26 cellular contexts compared by ENCODE assay signal in the genomic region with DNA sequence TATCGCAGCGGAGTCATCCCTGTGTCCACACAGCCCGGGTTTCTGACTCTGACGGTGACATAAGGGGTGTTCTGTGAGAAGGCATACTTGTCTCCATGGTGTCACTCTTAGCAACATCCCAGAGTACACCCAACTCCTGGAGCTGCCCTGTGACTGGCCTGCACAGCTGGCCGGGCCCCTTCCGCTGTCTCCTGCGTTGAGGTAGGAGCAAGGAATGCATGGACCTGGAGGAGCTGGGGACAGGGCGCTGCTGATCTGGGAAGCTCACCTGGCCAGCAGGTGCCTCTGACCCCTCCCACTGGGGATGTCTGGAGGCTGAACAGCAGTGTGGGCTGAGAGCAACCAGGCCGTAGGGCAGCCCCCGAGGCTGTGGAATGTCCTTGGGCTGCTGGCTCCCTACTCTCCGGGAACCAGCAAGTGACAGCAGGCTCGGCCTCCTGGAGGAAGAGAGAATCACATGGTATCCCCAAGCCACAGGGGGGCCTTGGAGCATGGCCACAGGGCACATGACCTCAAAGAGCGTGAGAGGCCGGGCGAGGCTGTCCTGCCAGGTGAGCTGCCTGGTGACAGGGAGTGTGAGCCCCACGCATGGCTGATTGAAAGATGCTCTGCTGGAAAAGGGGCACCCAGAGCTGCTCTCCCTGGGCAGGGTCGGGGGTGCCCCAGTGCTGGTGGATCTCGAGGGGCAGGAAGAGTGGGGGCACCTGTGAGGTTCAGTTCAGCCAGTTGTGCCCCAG.
A peak's percentile ranks its signal among the peaks of the same experiment; 100 is the strongest.
DNase-seq lines count a peak whose midpoint lies in the region; ATAC-seq and TF ChIP-seq lines count a peak whose summit lies in the region.
"Had no signal": no experiment of that assay in that cellular context is flagged by ENCODE, and none has a peak within 500 bp of the region (broad histone marks: within the 10 kb centered on the region; RNA-seq: fewer than 3 reads in every experiment).

No MANE protein-coding gene starts in this region.

- no peak overlapping the region for H2AK5ac ChIP-seq in IMR-90 (ENCODE audit: low read depth, low read length)

- TF ChIP-seq POLR2A in IMR-90 (IDR thresholded peaks at IDR 0.05; ENCODE audit: low read depth, low read length) (no peak), lower leg skin (IDR thresholded peaks at IDR 0.05) (no peak)

- H3K36me3 ChIP-seq in IMR-90 (ENCODE audit: control insufficient read depth, insufficient read depth, low read length) = no peaks in the 10 kb centered on the region
- H3K36me3 ChIP-seq in GM23248 (ENCODE audit: low read depth) = no peaks in the 10 kb centered on the region
- H3K36me3 ChIP-seq in mammary epithelial cell (ENCODE audit: insufficient read depth, low read length) = no peaks in the 10 kb centered on the region
- H3K36me3 ChIP-seq: BLaER1, HAP-1 had no signal

- DNase-seq in GM03348 (ENCODE audit: low spot score) = peak; percentile 7
- no peak for DNase-seq in IMR-90
- DNase-seq in lower leg skin (ENCODE audit: low spot score in 2 of 2) = peak; percentile 6 to 72
- peak; percentile 84 for DNase-seq in osteocyte (ENCODE audit: extremely low spot score, unreplicated experiment)
- DNase-seq in GM23248 = no peak
- no peak for DNase-seq in activated CD4-positive, alpha-beta memory T cell treated with anti-CD3 and anti-CD28 coated beads, Interleukin-2, amount 10 ng/mL, durations not matched to agents 7 days and 5 days
- no peak for DNase-seq in mammary epithelial cell
- DNase-seq: CD4-positive, CD25-positive, alpha-beta regulatory T cell; DMS153; DND-41; HFFc6; MM.1S; NCI-H1694 treated with DMSO at 0.1 percent for 48 hours; NCI-H2081; NCI-H2171; NCI-H226; NCI-H510A; NCI-H69; SIG-M5 had no signal

- H3K14ac ChIP-seq in IMR-90 (replicated peaks; ENCODE audit: low read depth, low read length) = no peak overlapping the region

- H3K9me3 ChIP-seq in IMR-90 (ENCODE audit: control insufficient read depth, insufficient read depth, low read length) (no peaks in the 10 kb centered on the region), GM23248 (ENCODE audit: low read depth) (no peaks in the 10 kb centered on the region), mammary epithelial cell (replicated peaks; ENCODE audit: insufficient read depth, low read length) (no peaks in the 10 kb centered on the region)
- H3K9me3 ChIP-seq: HAP-1 had no signal

- no peak overlapping the region for H3K27ac Mint-ChIP-seq in osteocyte (ENCODE audit: unreplicated experiment)
- no peak overlapping the region for H3K27ac Mint-ChIP-seq in activated CD4-positive, alpha-beta memory T cell treated with anti-CD3 and anti-CD28 coated beads, Interleukin-2, amount 10 ng/mL, durations not matched to agents 7 days and 5 days
- H3K27ac Mint-ChIP-seq: CD4-positive, CD25-positive, alpha-beta regulatory T cell; HFFc6; IgD-negative memory B cell had no signal

- in situ Hi-C loops in IMR-90 (cut with MboI; ENCODE audit: low sequenced_read_pairs) (no loop called here), GM23248 (cut with MboI) (no loop called here), mammary epithelial cell (cut with MboI; ENCODE audit: low sequenced_read_pairs in 2 of 2) (no loop called here)

- H2BK120ac ChIP-seq in IMR-90 (ENCODE audit: low read depth, low read length) = no peak overlapping the region

- H3K4me2 ChIP-seq in IMR-90 (ENCODE audit: low read depth, low read length) (no peak overlapping the region), GM23248 (ENCODE audit: unreplicated experiment) (no peak overlapping the region), mammary epithelial cell (ENCODE audit: insufficient read depth, low read depth, low read length) (no peak overlapping the region)
- H3K4me2 ChIP-seq: BLaER1, KMS-11 had no signal

- H3K4ac ChIP-seq in IMR-90 (ENCODE audit: low read depth, low read length) = no peak overlapping the region

- BruUV-seq in IMR-90 (replicated peaks; lab: Mats Ljungman, UMichigan) = no TSS peak
- BruUV-seq in mammary epithelial cell (replicated peaks; lab: Mats Ljungman, UMichigan) = no TSS peak

- CTCF ChIA-PET in IMR-90 (lab: Yijun Ruan, JAX) (no interaction called here), mammary epithelial cell (lab: Charles Lee; ENCODE audit: low non-redundant PET) (no interaction called here)
- CTCF ChIA-PET in activated CD4-positive, alpha-beta memory T cell treated with anti-CD3 and anti-CD28 coated beads, Interleukin-2, amount 10 ng/mL, durations not matched to agents 7 days and 5 days (lab: Charles Lee) = no interaction called here

- H2BK5ac ChIP-seq in IMR-90 (ENCODE audit: low read depth, low read length, poor library complexity, severe bottlenecking) = no peak overlapping the region

- no peaks in the 10 kb centered on the region for H3K36me3 Mint-ChIP-seq in osteocyte (ENCODE audit: unreplicated experiment)
- H3K36me3 Mint-ChIP-seq in activated CD4-positive, alpha-beta memory T cell treated with anti-CD3 and anti-CD28 coated beads, Interleukin-2, amount 10 ng/mL, durations not matched to agents 7 days and 5 days (ENCODE audit: low read depth) = no peaks in the 10 kb centered on the region
- H3K36me3 Mint-ChIP-seq: CD4-positive, CD25-positive, alpha-beta regulatory T cell; IgD-negative memory B cell had no signal

- H2AFZ ChIP-seq in IMR-90 (replicated peaks; ENCODE audit: low read length, poor library complexity) = peak overlapping the region; percentile 21
- no peak overlapping the region for H2AFZ ChIP-seq in GM23248
- H2AFZ ChIP-seq in mammary epithelial cell (ENCODE audit: low read depth, low read length) = no peak overlapping the region

- POLR2A ChIA-PET in IMR-90 (lab: Charles Lee; ENCODE audit: unreplicated experiment) = no interaction called here
- POLR2A ChIA-PET in activated CD4-positive, alpha-beta memory T cell treated with anti-CD3 and anti-CD28 coated beads, Interleukin-2, amount 10 ng/mL, durations not matched to agents 7 days and 5 days (lab: Charles Lee) = no interaction called here

- no peak for ATAC-seq in IMR-90 (ENCODE audit: low read depth)
- ATAC-seq in HG02973 (IDR thresholded peaks at IDR 0.05; ENCODE audit: unreplicated experiment) = no peak

- dilution Hi-C loops in IMR-90 (cut with HindIII; ENCODE audit: low sequenced_read_pairs, unreplicated experiment) = no loop called here
- dilution Hi-C loops in mammary epithelial cell (cut with HindIII; ENCODE audit: low sequenced_read_pairs) = no loop called here

- 71% methylated on average over 9 of the region's 18 CpGs; no CpG with 5 or more reads in 1 of the 2 experiments for WGBS in IMR-90 (ENCODE audit: extremely low coverage in 2 of 2, insufficient read length in 1 of 2), 2 experiments
- WGBS in lower leg skin, 2 donors = 64 to 70% methylated on average over 18 of the region's 18 CpGs
- 55 to 56% methylated on average over 18 of the region's 18 CpGs for WGBS in GM23248 (ENCODE audit: low coverage in 1 of 2, low lambda C conversion rate in 2 of 2, missing lambda C conversion rate in 2 of 2), 2 experiments
- WGBS in mammary epithelial cell (ENCODE audit: low coverage, missing lambda C conversion rate) = 76% methylated on average over 14 of the region's 18 CpGs

- H3K4me3 Mint-ChIP-seq in osteocyte (ENCODE audit: unreplicated experiment) = no peak overlapping the region
- H3K4me3 Mint-ChIP-seq in activated CD4-positive, alpha-beta memory T cell treated with anti-CD3 and anti-CD28 coated beads, Interleukin-2, amount 10 ng/mL, durations not matched to agents 7 days and 5 days = no peak overlapping the region
- H3K4me3 Mint-ChIP-seq: CD4-positive, CD25-positive, alpha-beta regulatory T cell; HFFc6; IgD-negative memory B cell had no signal

- H3K9me1 ChIP-seq in IMR-90 (ENCODE audit: insufficient read depth, low read length) = no peaks in the 10 kb centered on the region

- H3K4me1 ChIP-seq in IMR-90 (ENCODE audit: control insufficient read depth, insufficient read depth, low read length) (no peaks in the 10 kb centered on the region), GM23248 (ENCODE audit: insufficient read depth) (no peaks in the 10 kb centered on the region), mammary epithelial cell (ENCODE audit: insufficient read depth, low read length) (no peaks in the 10 kb centered on the region)
- H3K4me1 ChIP-seq: HAP-1 had no signal

- H3K27me3 ChIP-seq in IMR-90 (ENCODE audit: control insufficient read depth, insufficient read depth, low read length) = no peaks in the 10 kb centered on the region; the same call in 1 of the 2 replicates
- H3K27me3 ChIP-seq in GM23248 (replicated peaks; ENCODE audit: insufficient read depth) = peaks cover 32% of the 10 kb centered on the region
- no peaks in the 10 kb centered on the region for H3K27me3 ChIP-seq in mammary epithelial cell (ENCODE audit: insufficient read depth, low read length)
- H3K27me3 ChIP-seq: BLaER1 had no signal

- H4K20me1 ChIP-seq in IMR-90 (ENCODE audit: insufficient read depth, low read length) (no peaks in the 10 kb centered on the region), GM23248 (ENCODE audit: insufficient read depth) (no peaks in the 10 kb centered on the region), mammary epithelial cell (ENCODE audit: insufficient read depth, low read length) (no peaks in the 10 kb centered on the region)
- H4K20me1 ChIP-seq: BLaER1 had no signal

- no peak overlapping the region for H4K5ac ChIP-seq in IMR-90 (ENCODE audit: low read depth, low read length)

- H4K91ac ChIP-seq in IMR-90 (ENCODE audit: insufficient read depth, low read depth, low read length) = no peak overlapping the region

- no peaks in the 10 kb centered on the region for H3K9me2 ChIP-seq in GM23248 (ENCODE audit: insufficient read depth)

- H3K79me2 ChIP-seq in GM23248 (ENCODE audit: insufficient read depth) = no peaks in the 10 kb centered on the region
- H3K79me2 ChIP-seq in mammary epithelial cell (ENCODE audit: insufficient read depth, low read length) = no peaks in the 10 kb centered on the region

- H3K9ac ChIP-seq in IMR-90 (ENCODE audit: low read depth, low read length) = no peak overlapping the region
- H3K9ac ChIP-seq in GM23248 = no peak overlapping the region
- no peak overlapping the region for H3K9ac ChIP-seq in mammary epithelial cell (ENCODE audit: insufficient read depth, low read length)
- H3K9ac ChIP-seq: BLaER1, KMS-11 had no signal

- no peak overlapping the region for H4K8ac ChIP-seq in IMR-90 (ENCODE audit: low read depth in 2 of 2, low read length in 2 of 2)

- no peak overlapping the region for H2BK15ac ChIP-seq in IMR-90 (ENCODE audit: low read depth, low read length)

- H2BK20ac ChIP-seq in IMR-90 (ENCODE audit: low read depth, low read length) = no peak overlapping the region

- no peak for TF ChIP-seq RAD21 in IMR-90 (IDR thresholded peaks at IDR 0.05; ENCODE audit: low read length)

- H3K27me3 Mint-ChIP-seq in osteocyte (ENCODE audit: unreplicated experiment) = peaks cover 12% of the 10 kb centered on the region
- H3K27me3 Mint-ChIP-seq in activated CD4-positive, alpha-beta memory T cell treated with anti-CD3 and anti-CD28 coated beads, Interleukin-2, amount 10 ng/mL, durations not matched to agents 7 days and 5 days = peaks cover 12% of the 10 kb centered on the region

- H3K9me3 Mint-ChIP-seq in osteocyte (ENCODE audit: unreplicated experiment) = peaks cover 14% of the 10 kb centered on the region
- peaks cover 5% of the 10 kb centered on the region for H3K9me3 Mint-ChIP-seq in activated CD4-positive, alpha-beta memory T cell treated with anti-CD3 and anti-CD28 coated beads, Interleukin-2, amount 10 ng/mL, durations not matched to agents 7 days and 5 days
- H3K9me3 Mint-ChIP-seq: HFFc6 had no signal

- H3K79me1 ChIP-seq in IMR-90 (ENCODE audit: low read depth in 1 of 2, low read length in 2 of 2) = no peaks in the 10 kb centered on the region

- H3K23ac ChIP-seq in IMR-90 (ENCODE audit: low read depth, low read length) = no peak overlapping the region

- no peak overlapping the region for H3K56ac ChIP-seq in IMR-90 (ENCODE audit: extremely low read depth, insufficient read depth, low read length)

- H3K4me3 ChIP-seq in IMR-90 (ENCODE audit: insufficient read depth, low read depth, low read length) (no peak overlapping the region), lower leg skin (ENCODE audit: low read depth, poor library complexity, severe bottlenecking) (no peak overlapping the region), GM23248 (no peak overlapping the region), mammary epithelial cell (replicated peaks in 1 of 3; ENCODE audit: insufficient read depth in 1 of 3, low read depth in 2 of 3, low read length in 3 of 3) (no peak overlapping the region)
- H3K4me3 ChIP-seq: BLaER1, HAP-1, SK-N-MC had no signal

- TF ChIP-seq CTCF in IMR-90 (conservative IDR thresholded peaks at IDR 0.05; ENCODE audit: low read depth, low read length) = no peak
- TF ChIP-seq CTCF in lower leg skin (IDR thresholded peaks at IDR 0.05) = no peak
- no peak for TF ChIP-seq CTCF in osteocyte (IDR thresholded peaks at IDR 0.05)
- TF ChIP-seq CTCF in mammary epithelial cell (conservative IDR thresholded peaks at IDR 0.05 in 1 of 2, IDR thresholded peaks at IDR 0.05 in 1 of 2; ENCODE audit: extremely low read depth in 1 of 2, insufficient read depth in 1 of 2, low read depth in 1 of 2, low read length in 2 of 2) = no peak

- H3K27ac ChIP-seq in IMR-90 (ENCODE audit: insufficient read depth, low read length) (no peak overlapping the region), GM23248 (no peak overlapping the region), mammary epithelial cell (ENCODE audit: insufficient read depth, low read depth, low read length) (no peak overlapping the region)
- H3K27ac ChIP-seq: BLaER1, KMS-11, RWPE1, SK-N-MC had no signal

- no peak overlapping the region for H2AK9ac ChIP-seq in IMR-90 (replicated peaks; ENCODE audit: low read depth, low read length, poor library complexity)

- H3F3A ChIP-seq in GM23248 (ENCODE audit: insufficient read depth) = no peaks in the 10 kb centered on the region

- intact Hi-C loops in IMR-90 (cut with micrococcal nuclease) (no loop called here), lower leg skin (cut with DNase I; ENCODE audit: low total_unique reads) (no loop called here), mammary epithelial cell (cut with micrococcal nuclease) (no loop called here)

- H3K4me1 Mint-ChIP-seq in osteocyte (ENCODE audit: unreplicated experiment) = no peaks in the 10 kb centered on the region
- no peaks in the 10 kb centered on the region for H3K4me1 Mint-ChIP-seq in activated CD4-positive, alpha-beta memory T cell treated with anti-CD3 and anti-CD28 coated beads, Interleukin-2, amount 10 ng/mL, durations not matched to agents 7 days and 5 days
- H3K4me1 Mint-ChIP-seq: CD4-positive, CD25-positive, alpha-beta regulatory T cell; IgD-negative memory B cell had no signal

- no peak overlapping the region for H3K18ac ChIP-seq in IMR-90 (ENCODE audit: low read depth, low read length)

Comparison
In these comparisons a context has a peak if more than half of its experiments do, and no peak if none do; other contexts are left out.
1. DNase-seq: peak in GM03348 (single experiment), lower leg skin (2 of 2) and osteocyte (single experiment); none in IMR-90 (single experiment), GM23248 (single experiment), activated CD4-positive, alpha-beta memory T cell treated with anti-CD3 and anti-CD28 coated beads, Interleukin-2, amount 10 ng/mL, durations not matched to agents 7 days and 5 days (single experiment) and mammary epithelial cell (single experiment).